22 cellular contexts compared by ENCODE assay signal in the genomic region with DNA sequence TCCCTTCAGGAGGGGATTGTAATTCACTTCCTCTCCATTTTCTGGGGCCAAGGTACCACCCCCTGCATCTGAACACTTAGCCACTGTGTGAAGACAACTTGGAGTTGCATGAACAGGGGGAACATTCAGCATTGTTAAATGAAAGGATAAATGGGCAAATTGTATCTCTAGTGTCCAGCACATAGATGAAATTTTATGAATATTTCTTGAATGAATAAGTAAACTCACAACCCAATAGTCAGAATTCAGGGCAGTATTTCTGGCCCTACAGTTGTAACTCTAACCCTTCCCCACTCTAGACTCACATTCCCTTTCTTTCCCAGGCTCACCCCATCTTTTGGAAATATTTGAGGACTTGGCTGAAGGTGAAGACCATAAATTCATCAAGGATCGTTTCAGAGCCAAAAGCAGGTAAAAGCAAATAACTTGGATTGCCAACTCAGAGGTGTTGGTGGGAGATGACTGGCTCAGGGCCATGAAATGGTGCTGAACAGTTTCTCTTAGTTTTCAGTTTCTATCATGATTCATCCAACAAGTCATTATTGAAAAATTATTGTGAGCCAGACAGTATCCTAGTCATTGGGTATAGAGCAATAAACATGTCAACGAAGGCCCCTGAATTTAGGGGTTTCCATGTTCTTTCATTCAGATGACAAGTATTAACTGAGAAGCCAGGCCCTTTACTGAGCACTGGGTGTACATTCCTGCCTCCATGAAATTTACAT. TPM values are rescaled to one million over a fixed set of nuclear protein-coding genes. Genes with fewer than 3 reads are reported as not detected.
A peak's percentile ranks its signal among the peaks of the same experiment; 100 is the strongest.
DNase-seq lines count a peak whose midpoint lies in the region; ATAC-seq, FAIRE-seq and TF ChIP-seq lines count a peak whose summit lies in the region.
"Had no signal": no experiment of that assay in that cellular context is flagged by ENCODE, and none has a peak within 500 bp of the region (broad histone marks: within the 10 kb centered on the region; RNA-seq: fewer than 3 reads in every experiment).

No MANE protein-coding gene starts in this region.

- peak overlapping the region; percentile 23 for H2BK120ac ChIP-seq in mesendoderm (ENCODE audit: low read depth, low read length)

- no peaks in the 10 kb centered on the region for H3K27me3 Mint-ChIP-seq in astrocyte (ENCODE audit: low read depth, unreplicated experiment)

- no CpG with 5 or more reads among the region's 2 CpGs for WGBS in mesendoderm (ENCODE audit: extremely low coverage, insufficient coverage, low lambda C conversion rate)

- H3K27me3 ChIP-seq in HCT116 (ENCODE audit: insufficient read depth, low read length) (no peaks in the 10 kb centered on the region), astrocyte (ENCODE audit: insufficient read depth, low read length) (no peaks in the 10 kb centered on the region), mesendoderm (ENCODE audit: insufficient read depth, low read length, poor library complexity) (no peaks in the 10 kb centered on the region), upper lobe of right lung (no peaks in the 10 kb centered on the region)
- H3K27me3 ChIP-seq: uterus had no signal

- no peaks in the 10 kb centered on the region for H3K9me2 ChIP-seq in HCT116 (ENCODE audit: insufficient read depth)

- TF ChIP-seq CTCF in HCT116 (IDR thresholded peaks at IDR 0.05 in 2 of 3, conservative IDR thresholded peaks at IDR 0.05 in 1 of 3; ENCODE audit: borderline replicate concordance in 1 of 3, insufficient read depth in 1 of 3, low read depth in 2 of 3, low read length in 2 of 3) (no peak), astrocyte (IDR thresholded peaks at IDR 0.05; ENCODE audit: insufficient read depth, low read depth, low read length) (no peak), upper lobe of right lung (IDR thresholded peaks at IDR 0.05) (no peak)

- H3K9me3 ChIP-seq in HCT116 (ENCODE audit: control insufficient read depth in 1 of 2, insufficient read depth in 1 of 2, low read depth in 1 of 2, low read length in 2 of 2) (no peaks in the 10 kb centered on the region), astrocyte (ENCODE audit: insufficient read depth, low read depth, low read length) (no peaks in the 10 kb centered on the region), upper lobe of right lung (no peaks in the 10 kb centered on the region)
- H3K9me3 ChIP-seq: psoas muscle, uterus had no signal

- no peak overlapping the region for H3K27ac Mint-ChIP-seq in astrocyte (ENCODE audit: unreplicated experiment)
- H3K27ac Mint-ChIP-seq: activated naive CD4-positive, alpha-beta T cell treated with anti-CD3 and anti-CD28 coated beads, Interleukin-2, amount 50 U/mL, for 72 hours; natural killer cell treated with Interleukin-12 subunit alpha and Interleukin-12 subunit beta and Interleukin-15 and Interleukin-18, amount 100 ng/mL, for 72 hours; stimulated activated naive CD8-positive, alpha-beta T cell treated with anti-CD3 and anti-CD28 coated beads, Interleukin-15, Interleukin-2, amounts not matched to agents 100 ng/mL and 50 ng/mL, for 24 hours; T-helper 2 cell treated with Interferon-gamma antibody and Interleukin-4, amounts not matched to agents 5 μg/mL and 100 μg/mL, for 36 hours had no signal

- H4K8ac ChIP-seq in mesendoderm (ENCODE audit: low read depth, low read length), result no peak overlapping the region

- H3K4me3 ChIP-seq in HCT116 (replicated peaks in 1 of 2; ENCODE audit: low read depth in 1 of 2, low read length in 2 of 2), result no peak overlapping the region
- no peak overlapping the region for H3K4me3 ChIP-seq in astrocyte (ENCODE audit: insufficient read depth, low read depth, low read length)
- H3K4me3 ChIP-seq in mesendoderm (ENCODE audit: low read length), result no peak overlapping the region
- no peak overlapping the region for H3K4me3 ChIP-seq in upper lobe of right lung
- H3K4me3 ChIP-seq: psoas muscle, uterus had no signal

- POLR2A ChIA-PET in HCT116 (lab: Charles Lee), result no interaction called here

- no peak overlapping the region for H3K56ac ChIP-seq in mesendoderm (ENCODE audit: low read length)

- H3K4me3 Mint-ChIP-seq in astrocyte (ENCODE audit: unreplicated experiment), result no peak overlapping the region
- H3K4me3 Mint-ChIP-seq: central memory CD8-positive, alpha-beta T cell; natural killer cell treated with Interleukin-12 subunit alpha and Interleukin-12 subunit beta and Interleukin-15 and Interleukin-18, amount 100 ng/mL, for 72 hours; stimulated activated naive CD8-positive, alpha-beta T cell treated with anti-CD3 and anti-CD28 coated beads, Interleukin-15, Interleukin-2, amounts not matched to agents 100 ng/mL and 50 ng/mL, for 24 hours; T-helper 2 cell treated with Interferon-gamma antibody and Interleukin-4, amounts not matched to agents 5 μg/mL and 100 μg/mL, for 36 hours had no signal

- no peak overlapping the region for H2AK5ac ChIP-seq in mesendoderm (ENCODE audit: low read length)

- H2BK5ac ChIP-seq in mesendoderm (ENCODE audit: low read length), result no peak overlapping the region

- H3K9ac ChIP-seq in HCT116 (ENCODE audit: low read length) (no peak overlapping the region), astrocyte (ENCODE audit: low read length) (no peak overlapping the region), mesendoderm (ENCODE audit: low read length) (no peak overlapping the region)

- peaks cover 3% of the 10 kb centered on the region for H3K9me3 Mint-ChIP-seq in astrocyte (ENCODE audit: unreplicated experiment)
- H3K9me3 Mint-ChIP-seq: activated naive CD4-positive, alpha-beta T cell treated with anti-CD3 and anti-CD28 coated beads, Interleukin-2, amount 50 U/mL, for 72 hours; central memory CD8-positive, alpha-beta T cell; stimulated activated naive CD8-positive, alpha-beta T cell treated with anti-CD3 and anti-CD28 coated beads, Interleukin-15, Interleukin-2, amounts not matched to agents 100 ng/mL and 50 ng/mL, for 24 hours; T-helper 2 cell treated with Interferon-gamma antibody and Interleukin-4, amounts not matched to agents 5 μg/mL and 100 μg/mL, for 36 hours had no signal

- H2AFZ ChIP-seq in HCT116 (ENCODE audit: low read depth, low read length, poor library complexity, severe bottlenecking) (peak overlapping the region; percentile 31), astrocyte (ENCODE audit: low read depth, low read length) (no peak overlapping the region)

- no peak overlapping the region for H3K4ac ChIP-seq in mesendoderm (ENCODE audit: low read depth, low read length)

- no peak for TF ChIP-seq POLR2A in HCT116 (IDR thresholded peaks at IDR 0.05; ENCODE audit: borderline replicate concordance, extremely low read depth, insufficient read depth, insufficient read length)

- H3K36me3 Mint-ChIP-seq in astrocyte (ENCODE audit: low read depth, unreplicated experiment), result no peaks in the 10 kb centered on the region
- H3K36me3 Mint-ChIP-seq: activated naive CD4-positive, alpha-beta T cell treated with anti-CD3 and anti-CD28 coated beads, Interleukin-2, amount 50 U/mL, for 72 hours; natural killer cell treated with Interleukin-12 subunit alpha and Interleukin-12 subunit beta and Interleukin-15 and Interleukin-18, amount 100 ng/mL, for 72 hours had no signal

- no peak overlapping the region for H3K23ac ChIP-seq in mesendoderm (ENCODE audit: low read length)

- no peaks in the 10 kb centered on the region for H4K20me1 ChIP-seq in HCT116 (ENCODE audit: insufficient read depth)
- no peaks in the 10 kb centered on the region for H4K20me1 ChIP-seq in astrocyte (ENCODE audit: insufficient read depth, low read length)

- no peaks in the 10 kb centered on the region for H3K79me1 ChIP-seq in mesendoderm (ENCODE audit: low read length)

- no TSS peak for BruUV-seq in HCT116 (replicated peaks; lab: Mats Ljungman, UMichigan)

- no peak for FAIRE-seq in astrocyte (lab: Jason Lieb, UNC)

- H3K4me2 ChIP-seq in HCT116 (ENCODE audit: low read length) (no peak overlapping the region), astrocyte (ENCODE audit: low read length) (peak overlapping the region; percentile 51), mesendoderm (ENCODE audit: low read length) (no peak overlapping the region)

- peaks cover 6% of the 10 kb centered on the region for H3K4me1 Mint-ChIP-seq in astrocyte (ENCODE audit: low read depth, unreplicated experiment)
- H3K4me1 Mint-ChIP-seq: central memory CD8-positive, alpha-beta T cell had no signal

- intact Hi-C loops in HCT116 (cut with micrococcal nuclease) (no loop called here), upper lobe of right lung (cut with DNase I) (no loop called here)

- no peaks in the 10 kb centered on the region for H3K36me3 ChIP-seq in HCT116 (ENCODE audit: control insufficient read depth in 1 of 2, insufficient read depth in 2 of 2, low read length in 2 of 2)
- H3K36me3 ChIP-seq in astrocyte (ENCODE audit: insufficient read depth, low read length), result no peaks in the 10 kb centered on the region
- no peaks in the 10 kb centered on the region for H3K36me3 ChIP-seq in mesendoderm (ENCODE audit: control insufficient read depth, insufficient read depth, low read length)
- H3K36me3 ChIP-seq in upper lobe of right lung, result no peaks in the 10 kb centered on the region
- H3K36me3 ChIP-seq: uterus had no signal

- H4K5ac ChIP-seq in mesendoderm (ENCODE audit: low read length), result no peak overlapping the region

- TF ChIP-seq RAD21 in HCT116 (IDR thresholded peaks at IDR 0.05; ENCODE audit: low read depth), result no peak

- no peak overlapping the region for H3K27ac ChIP-seq in HCT116 (ENCODE audit: low read depth, low read length)
- no peak overlapping the region for H3K27ac ChIP-seq in astrocyte (ENCODE audit: low read depth, low read length)
- H3K27ac ChIP-seq in mesendoderm (ENCODE audit: low read depth, low read length), result no peak overlapping the region
- H3K27ac ChIP-seq in upper lobe of right lung, result no peak overlapping the region
- H3K27ac ChIP-seq: psoas muscle, uterus had no signal

- CTCF ChIA-PET in HCT116 (lab: Charles Lee), result no interaction called here

- RAD21 ChIA-PET in HCT116 (lab: Charles Lee; ENCODE audit: low non-redundant PET in 1 of 2, low total read pairs in 2 of 2, uncharacterized antibody in 2 of 2, unreplicated experiment in 2 of 2), result no interaction called here

- H3K4me1 ChIP-seq in HCT116 (ENCODE audit: control insufficient read depth in 1 of 2, insufficient read depth in 2 of 2, low read length in 2 of 2) (peaks cover 0 to 7% of the 10 kb centered on the region in 2 experiments; a peak in 1 of 4 replicates), astrocyte (ENCODE audit: insufficient read depth, low read length) (no peaks in the 10 kb centered on the region), mesendoderm (ENCODE audit: control insufficient read depth, low read depth, low read length) (no peaks in the 10 kb centered on the region), upper lobe of right lung (no peaks in the 10 kb centered on the region)
- H3K4me1 ChIP-seq: psoas muscle, uterus had no signal

- DNase-seq in AG20443 (ENCODE audit: low spot score) (peak; percentile 56), HCT116 (ENCODE audit: low read depth, low spot score) (no peak), astrocyte (ENCODE audit: low read depth) (peak; percentile 64), mesendoderm (no peak), inferior parietal cortex (ENCODE audit: extremely low spot score) (no peak), upper lobe of right lung (no peak), D341Med (ENCODE audit: low spot score) (no peak)
- DNase-seq: DMS153; KG1; NCI-H1436; NCI-H2227 treated with DMSO at 0.1 percent for 48 hours; psoas muscle; SHP77; stimulated activated CD4-positive, alpha-beta T cell treated with anti-CD3 and anti-CD28 coated beads, Interleukin-15, amount 100 ng/mL, for 24 hours; uterus had no signal

- ATAC-seq in HCT116 (no peak), upper lobe of right lung (no peak), GM18517 (IDR thresholded peaks at IDR 0.05; ENCODE audit: unreplicated experiment) (no peak)
- ATAC-seq: activated CD4-positive, CD25-positive, alpha-beta regulatory T cell treated with anti-CD3 and anti-CD28 coated beads, Interleukin-2, amount 50 U/mL, for 24 hours; activated naive CD4-positive, alpha-beta T cell treated with anti-CD3 and anti-CD28 coated beads, Interleukin-2, amount 50 U/mL, for 72 hours; natural killer cell treated with Interleukin-12 subunit alpha and Interleukin-12 subunit beta and Interleukin-15 and Interleukin-18, amount 100 ng/mL, for 72 hours; psoas muscle had no signal

- H2BK15ac ChIP-seq in mesendoderm (replicated peaks; ENCODE audit: low read depth), result no peak overlapping the region

- no peaks in the 10 kb centered on the region for H3K79me2 ChIP-seq in HCT116 (ENCODE audit: insufficient read depth, low read length)
- H3K79me2 ChIP-seq in astrocyte (ENCODE audit: insufficient read depth, low read length), result no peaks in the 10 kb centered on the region
- no peaks in the 10 kb centered on the region for H3K79me2 ChIP-seq in mesendoderm (ENCODE audit: control insufficient read depth, insufficient read depth, low read length)

- H3K18ac ChIP-seq in mesendoderm (ENCODE audit: low read length), result no peak overlapping the region

RNA-seq across cellular contexts. Expression of a gene that starts 33.3 kb away (rescaled TPM):
- 10.2 TPM for total RNA-seq in HCT116 (2021; ENCODE audit: unreplicated experiment)
- 3.2 and 3.9 TPM in 2 replicates for polyA plus RNA-seq in HCT116 (2012)
- 10.4 and 12.0 TPM in 2 replicates for total RNA-seq in astrocyte
- 0.84 TPM for polyA plus RNA-seq in mesendoderm (2013, experiment 1 of 2)
- polyA plus RNA-seq in mesendoderm (2013, experiment 2 of 2), result 0.83 TPM
- 14.8 TPM for total RNA-seq in upper lobe of right lung

Comparison
In these comparisons a context has a peak if more than half of its experiments do, and no peak if none do; other contexts are left out.
1. DNase-seq: peak in AG20443 (single experiment) and astrocyte (single experiment); none in HCT116 (single experiment), mesendoderm (single experiment), inferior parietal cortex (single experiment), upper lobe of right lung (single experiment) and D341Med (single experiment).